ENCODE assay signal across 35 cellular contexts in genomic region chr6:140966676-140967075, GRCh38.
"Had no signal": no experiment of that assay in that cellular context is flagged by ENCODE, and none has a peak within 500 bp of the region (broad histone marks: within the 10 kb centered on the region; RNA-seq: fewer than 3 reads in every experiment).

No MANE protein-coding gene starts in this region.

- H3K4me1 ChIP-seq: Peyer's patch had no signal

- DNase-seq: activated B cell treated with CpG ODN at 0.5 μM for 24 hours; activated CD4-positive, alpha-beta memory T cell treated with anti-CD3 and anti-CD28 coated beads for 36 hours; activated CD4-positive, alpha-beta T cell treated with anti-CD3 and anti-CD28 coated beads for 4 hours; activated CD4-positive, alpha-beta T cell treated with anti-CD3 and anti-CD28 coated beads, Interleukin-2, amount 50 U/mL, for 1 hour; activated CD4-positive, CD25-positive, alpha-beta regulatory T cell treated with anti-CD3 and anti-CD28 coated beads, Interleukin-2, amount 50 U/mL, for 72 hours; activated CD8-positive, alpha-beta memory T cell treated with anti-CD3 and anti-CD28 coated beads, Interleukin-2, amount 50 U/mL, for 4 hours; activated gamma-delta T cell treated with Interleukin-2 at 50 U/mL for 16 hours; activated naive CD4-positive, alpha-beta T cell treated with anti-CD3 and anti-CD28 coated beads for 36 hours; activated T-cell treated with anti-CD3 and anti-CD28 coated beads for 4 hours; activated T-cell treated with anti-CD3 and anti-CD28 coated beads, Interleukin-2, amount 50 U/mL, for 4 hours; amniotic stem cell; aorta; Kasumi-1; KG1; MG63; NCI-H1048; NCI-H1105 treated with DMSO at 0.1 percent for 48 hours; NCI-H1436; NCI-H1694; NCI-H1930; NCI-H2081 treated with DMSO at 0.1 percent for 48 hours; NCI-H226; NCI-H524 treated with DMSO at 0.1 percent for 48 hours; PC-3; Peyer's patch; RPMI8226; SIG-M5; T-cell; T-helper 17 cell had no signal

- H3K9me3 ChIP-seq: Peyer's patch had no signal

- H3K4me3 ChIP-seq: cardiac muscle cell, MG63, Peyer's patch had no signal

- H3K4me1 Mint-ChIP-seq: activated B cell treated with CpG ODN at 0.5 μM for 24 hours; central memory CD8-positive, alpha-beta T cell; T-cell; T-helper 17 cell had no signal

- H3K27me3 ChIP-seq: cardiac muscle cell, MG63, Peyer's patch had no signal

- H3K36me3 Mint-ChIP-seq: activated CD4-positive, alpha-beta memory T cell treated with anti-CD3 and anti-CD28 coated beads for 36 hours; T-cell had no signal

- H3K27me3 Mint-ChIP-seq: activated B cell treated with CpG ODN at 0.5 μM for 24 hours; central memory CD8-positive, alpha-beta T cell; T-helper 17 cell had no signal

- H3K9me3 Mint-ChIP-seq: activated CD4-positive, alpha-beta memory T cell treated with anti-CD3 and anti-CD28 coated beads for 36 hours; activated T-helper 1 cell treated with anti-CD3 and anti-CD28 coated beads, Interleukin-12 subunit alpha, Interleukin-12 subunit beta, Interleukin-2, Interleukin-4 antibody, amounts not matched to agents 30 ng/mL and 10 ng/mL and 1 ng/mL, durations not matched to agents 14 hours and 24 hours and 36 hours; central memory CD8-positive, alpha-beta T cell had no signal

- H3K27ac Mint-ChIP-seq: activated B cell treated with CpG ODN at 0.5 μM for 24 hours; activated CD4-positive, alpha-beta memory T cell treated with anti-CD3 and anti-CD28 coated beads for 36 hours; activated naive CD4-positive, alpha-beta T cell treated with anti-CD3 and anti-CD28 coated beads for 36 hours; activated naive CD4-positive, alpha-beta T cell treated with anti-CD3 and anti-CD28 coated beads, Interleukin-2, amount 50 U/mL, for 72 hours; activated T-helper 1 cell treated with anti-CD3 and anti-CD28 coated beads, Interleukin-12 subunit alpha, Interleukin-12 subunit beta, Interleukin-2, Interleukin-4 antibody, amounts not matched to agents 30 ng/mL and 10 ng/mL and 1 ng/mL, durations not matched to agents 14 hours and 24 hours and 36 hours; T-cell; T-helper 17 cell had no signal

- H3K27ac ChIP-seq: cardiac muscle cell, Peyer's patch, VCaP had no signal

- H3K36me3 ChIP-seq: cardiac muscle cell, MG63, Peyer's patch had no signal

- ATAC-seq: activated naive CD4-positive, alpha-beta T cell treated with anti-CD3 and anti-CD28 coated beads, Interleukin-2, amount 50 U/mL, for 72 hours; activated T-cell treated with anti-CD3 and anti-CD28 coated beads, Interleukin-2, amount 50 U/mL, for 4 hours; PC-3; SK-N-SH treated with all-trans-retinoic acid at 6 μM for 48 hours; T-cell; T-helper 17 cell had no signal

- H3K4me3 Mint-ChIP-seq: activated B cell treated with CpG ODN at 0.5 μM for 24 hours; activated CD4-positive, alpha-beta memory T cell treated with anti-CD3 and anti-CD28 coated beads for 36 hours; activated naive CD4-positive, alpha-beta T cell treated with anti-CD3 and anti-CD28 coated beads for 36 hours; activated T-cell treated with anti-CD3 and anti-CD28 coated beads, Interleukin-2, amount 50 U/mL, for 4 hours; activated T-helper 1 cell treated with anti-CD3 and anti-CD28 coated beads, Interleukin-12 subunit alpha, Interleukin-12 subunit beta, Interleukin-2, Interleukin-4 antibody, amounts not matched to agents 30 ng/mL and 10 ng/mL and 1 ng/mL, durations not matched to agents 14 hours and 24 hours and 36 hours; central memory CD8-positive, alpha-beta T cell; T-cell; T-helper 17 cell had no signal
